In the genomic region with DNA sequence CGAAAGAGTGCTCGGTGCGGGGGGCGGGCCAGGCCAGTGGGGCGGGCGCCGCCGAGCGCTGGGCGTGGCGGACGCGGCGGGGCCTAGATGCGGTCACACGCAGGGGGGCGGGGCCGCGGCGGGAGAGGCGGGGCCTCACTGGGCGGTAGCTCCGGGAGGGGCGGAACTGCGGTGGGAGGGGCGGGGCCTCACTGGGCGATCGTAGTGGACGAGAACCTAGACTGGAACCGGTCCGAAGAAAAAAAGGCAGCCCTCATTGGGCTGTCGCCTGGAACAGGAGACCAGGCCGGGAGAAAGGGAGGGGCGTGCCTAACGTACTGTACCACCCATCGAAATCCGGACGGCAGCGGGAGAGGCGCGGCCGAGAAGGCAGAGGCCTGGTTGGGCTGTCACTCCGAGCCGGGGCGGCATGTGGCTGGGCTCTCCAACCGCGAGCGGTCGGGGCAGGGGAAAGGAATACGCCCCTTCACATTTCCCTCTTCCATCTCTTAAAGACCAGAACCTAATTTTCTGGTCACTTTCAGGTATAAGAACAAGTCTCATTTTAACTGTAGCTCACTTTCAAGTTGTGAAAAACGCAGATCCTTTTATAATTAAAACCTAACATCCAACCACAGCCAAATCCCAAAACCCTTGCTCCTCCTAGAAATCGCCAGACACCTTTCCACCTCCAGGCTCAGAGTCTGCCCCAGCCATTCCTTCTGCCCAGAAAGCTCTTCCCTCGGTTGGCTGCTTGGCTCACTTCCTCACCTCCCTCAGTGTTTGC, we compare ENCODE assay signal across 8 cellular contexts. TPM values are rescaled to one million over a fixed set of nuclear protein-coding genes. Genes with fewer than 3 reads are reported as not detected.
DNase-seq lines count a peak whose midpoint lies in the region; ATAC-seq, FAIRE-seq and TF ChIP-seq lines count a peak whose summit lies in the region.

Gene ANO10, minus strand, starts transcription at position 38 of the 766 bp plus-strand sequence. CDS start 16,159 bp downstream, outside the sequence.

- H3K27me3 Mint-ChIP-seq in astrocyte (ENCODE audit: low read depth, unreplicated experiment) = no peaks in the 10 kb centered on the region

- H3K4me2 ChIP-seq in astrocyte (ENCODE audit: low read length) = peak within 1 kb of the TSS; percentile 88

- FAIRE-seq in astrocyte (lab: Jason Lieb, UNC) = no peak

- peaks cover 19% of the 10 kb centered on the region for H4K20me1 ChIP-seq in astrocyte (ENCODE audit: insufficient read depth, low read length)

- WGBS in right cardiac atrium = under 1% methylated on average over 53 of the region's 53 CpGs
- 1% methylated on average over 25 to 53 of the region's 53 CpGs for WGBS in psoas muscle, 3 donors
- under 1% methylated on average over 53 of the region's 53 CpGs for WGBS in urinary bladder

- H3K4me1 ChIP-seq in astrocyte (ENCODE audit: insufficient read depth, low read length) (peaks cover 3% of the 10 kb centered on the region), right cardiac atrium (ENCODE audit: control insufficient read depth, insufficient read depth, low read length) (peaks cover 4% of the 10 kb centered on the region), psoas muscle (peaks cover 10% of the 10 kb centered on the region), urinary bladder (ENCODE audit: insufficient read depth) (no peaks in the 10 kb centered on the region)

- TF ChIP-seq POLR2A in GM18505 (IDR thresholded peaks at IDR 0.05; ENCODE audit: borderline replicate concordance, extremely low read depth, insufficient read depth, insufficient read length) = peak; percentile 40

- ATAC-seq in GM18505 (IDR thresholded peaks at IDR 0.05; ENCODE audit: unreplicated experiment) = peak; percentile 88
- peak; percentile 96 for ATAC-seq in HG02970 (IDR thresholded peaks at IDR 0.05; ENCODE audit: low FRiP score, unreplicated experiment)
- peak; percentile 99 for ATAC-seq in right cardiac atrium
- peak; percentile 97 to 99 (median 98) for ATAC-seq in psoas muscle

- no peak for TF ChIP-seq CTCF in astrocyte (IDR thresholded peaks at IDR 0.05; ENCODE audit: insufficient read depth, low read depth, low read length)
- TF ChIP-seq CTCF in psoas muscle (IDR thresholded peaks at IDR 0.05) = no peak

- no peaks in the 10 kb centered on the region for H3K9me3 Mint-ChIP-seq in astrocyte (ENCODE audit: unreplicated experiment)

- H3K9me3 ChIP-seq in astrocyte (ENCODE audit: insufficient read depth, low read depth, low read length) (no peaks in the 10 kb centered on the region), right cardiac atrium (ENCODE audit: control insufficient read depth, low read length) (no peaks in the 10 kb centered on the region), psoas muscle (no peaks in the 10 kb centered on the region)

- H3K27ac ChIP-seq in astrocyte (ENCODE audit: low read depth, low read length) = peak within 1 kb of the TSS; percentile 51
- H3K27ac ChIP-seq in right cardiac atrium (ENCODE audit: low read length) = peak within 1 kb of the TSS; percentile 88
- H3K27ac ChIP-seq in psoas muscle = peak within 1 kb of the TSS; percentile 81
- peak within 1 kb of the TSS; percentile 79 for H3K27ac ChIP-seq in urinary bladder (ENCODE audit: low read depth)

- H3K27ac Mint-ChIP-seq in astrocyte (ENCODE audit: unreplicated experiment) = peak within 1 kb of the TSS; percentile 86

- peaks cover 4% of the 10 kb centered on the region for H3K4me1 Mint-ChIP-seq in astrocyte (ENCODE audit: low read depth, unreplicated experiment)

- DNase-seq in NCI-H1930 (lab: John Stamatoyannopoulos, UW) = peak; percentile 81 to 88
- DNase-seq in T-helper 22 cell (ENCODE audit: low read depth) = peak; percentile 86
- peak; percentile 97 for DNase-seq in astrocyte (ENCODE audit: low read depth)
- DNase-seq in right cardiac atrium = peak; percentile 99 to 100 (median 99)
- DNase-seq in psoas muscle = peak; percentile 97 to 99

- peaks cover 37% of the 10 kb centered on the region for H3K79me2 ChIP-seq in astrocyte (ENCODE audit: insufficient read depth, low read length)

- intact Hi-C loops in right cardiac atrium (cut with DNase I) = loop anchor here in 1 of 4 donors (5.0 kb wide), 1 partner anchor 70 kb away; the partner anchor contains the start of gene ABHD5
- intact Hi-C loops in psoas muscle (cut with DNase I) = loop anchor here (5.0 kb wide), 1 partner anchor 70 kb away; the partner anchor contains the start of gene ABHD5 (in 2 of the 2)

- H3K4me3 ChIP-seq in astrocyte (ENCODE audit: insufficient read depth, low read depth, low read length) (peak within 1 kb of the TSS; percentile 71), right cardiac atrium (ENCODE audit: low read length) (peak within 1 kb of the TSS; percentile 77), psoas muscle (peak within 1 kb of the TSS; percentile 82), urinary bladder (ENCODE audit: low read depth, low read length) (peak within 1 kb of the TSS; percentile 70)

- no peaks in the 10 kb centered on the region for H3K36me3 Mint-ChIP-seq in astrocyte (ENCODE audit: low read depth, unreplicated experiment)

- H3K27me3 ChIP-seq in astrocyte (ENCODE audit: insufficient read depth, low read length) (no peaks in the 10 kb centered on the region), right cardiac atrium (ENCODE audit: control insufficient read depth, insufficient read depth) (no peaks in the 10 kb centered on the region), psoas muscle (ENCODE audit: insufficient read depth in 3 of 3, low read length in 2 of 3) (no peaks in the 10 kb centered on the region)

- peak within 1 kb of the TSS; percentile 93 for H3K4me3 Mint-ChIP-seq in astrocyte (ENCODE audit: unreplicated experiment)

- H3K36me3 ChIP-seq in astrocyte (ENCODE audit: insufficient read depth, low read length) = no peaks in the 10 kb centered on the region
- no peaks in the 10 kb centered on the region for H3K36me3 ChIP-seq in psoas muscle (ENCODE audit: insufficient read depth in 1 of 2, low read depth in 1 of 2)
- H3K36me3 ChIP-seq in urinary bladder (ENCODE audit: insufficient read depth) = no peaks in the 10 kb centered on the region

- peak within 1 kb of the TSS; percentile 94 for H3K9ac ChIP-seq in astrocyte (ENCODE audit: low read length)

- H2AFZ ChIP-seq in astrocyte (ENCODE audit: low read depth, low read length) = peak within 1 kb of the TSS; percentile 86

RNA-seq across cellular contexts. Expression of gene ANO10, which starts in this region (rescaled TPM):
- total RNA-seq in astrocyte = 45.4 and 48.2 TPM in 2 replicates
- total RNA-seq in right cardiac atrium = 10 to 100 TPM; 14.3 to 16.5 (median 15.9) TPM
- polyA plus RNA-seq in right cardiac atrium = 9.3 TPM
- total RNA-seq in psoas muscle = 10 to 100 TPM; 10.3 to 18.8 (median 14.6) TPM
- polyA plus RNA-seq in psoas muscle = 10 to 100 TPM; 11.4 to 16.6 (median 12.0) TPM
- 33.3 TPM for total RNA-seq in urinary bladder
- polyA plus RNA-seq in urinary bladder = 25.1 TPM

Comparison
In these comparisons a context has a peak if more than half of its experiments do, and no peak if none do; other contexts are left out.
1. Peak in every context shown above with its lines: DNase-seq, ATAC-seq, H3K4me3 ChIP-seq and H3K27ac ChIP-seq.